In the genomic region with DNA sequence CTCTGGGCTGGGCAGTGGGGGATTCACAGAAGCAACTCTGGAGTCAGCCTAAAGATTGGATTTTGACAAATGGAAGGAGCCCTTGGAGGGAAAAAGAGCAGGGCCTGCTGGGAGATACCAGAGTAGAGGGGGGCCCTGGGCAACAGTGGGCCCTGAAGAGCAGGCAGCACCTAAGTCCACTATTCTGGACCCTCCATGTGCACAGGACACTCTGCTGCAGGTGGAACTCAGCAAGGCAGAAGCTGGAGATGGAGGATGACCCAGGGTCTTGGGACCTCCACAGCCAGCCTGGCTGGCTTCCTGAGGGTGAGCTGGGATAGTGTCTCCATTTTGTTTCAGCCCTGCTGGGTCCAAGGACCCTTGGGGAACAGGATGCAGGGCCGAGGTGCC, we compare ENCODE assay signal across 1 cellular context.
TF ChIP-seq lines count a peak whose summit lies in the region.

No MANE protein-coding gene starts in this region.

TF ChIP-seq in GM12878, 131 proteins besides CTCF, POLR2A, EP300 and RAD21 (continued from another document):
- TF ChIP-seq NFXL1 (IDR thresholded peaks at IDR 0.05; ENCODE audit: borderline replicate concordance) (0 out of 2 replicates have a peak, but pooled peaks have one; percentile 1), TCF3 (IDR thresholded peaks at IDR 0.05; ENCODE audit: borderline replicate concordance, insufficient read depth, low read depth, low read length) (no peak), ATF7 (IDR thresholded peaks at IDR 0.05; ENCODE audit: low read depth) (no peak)
